In genomic region chr3:36824443-36824842, GRCh38 we compare ENCODE assay signal across 21 cellular contexts.
DNase-seq lines count a peak whose midpoint lies in the region; ATAC-seq and TF ChIP-seq lines count a peak whose summit lies in the region.
"Had no signal": no experiment of that assay in that cellular context is flagged by ENCODE, and none has a peak within 500 bp of the region (broad histone marks: within the 10 kb centered on the region; RNA-seq: fewer than 3 reads in every experiment).

No MANE protein-coding gene starts in this region.

- ATAC-seq in Right ventricle myocardium inferior (peak; percentile 53), left ventricle myocardium superior (peak; percentile 63)
- ATAC-seq in stimulated activated effector memory CD8-positive, alpha-beta T cell treated with anti-CD3 and anti-CD28 coated beads, Interleukin-12 subunit alpha, Interleukin-12 subunit beta, amount 100 ng/mL, for 72 hours = no peak
- ATAC-seq: CD8-positive, alpha-beta T cell; Panc1 had no signal

- H3K4me1 Mint-ChIP-seq in CD4-positive, alpha-beta memory T cell = peaks cover 0 to 5% (median under 1%) of the 10 kb centered on the region in 4 donors
- no peaks in the 10 kb centered on the region for H3K4me1 Mint-ChIP-seq in stimulated activated effector memory CD8-positive, alpha-beta T cell treated with anti-CD3 and anti-CD28 coated beads, Interleukin-12 subunit alpha, Interleukin-12 subunit beta, amount 100 ng/mL, for 72 hours

- peaks cover 0 to 11% of the 10 kb centered on the region in 2 donors for H3K4me1 ChIP-seq in right atrium auricular region
- no peaks in the 10 kb centered on the region for H3K4me1 ChIP-seq in CD4-positive, alpha-beta memory T cell (ENCODE audit: insufficient read depth, low read length)
- H3K4me1 ChIP-seq: BLaER1, Caco-2 had no signal

- no peak overlapping the region for H3K4me3 ChIP-seq in right atrium auricular region
- H3K4me3 ChIP-seq in CD4-positive, alpha-beta memory T cell (ENCODE audit: low read length in 2 of 2) = no peak overlapping the region
- H3K4me3 ChIP-seq: BLaER1, MG63, SK-N-MC had no signal

- POLR2A ChIA-PET in CD4-positive, alpha-beta memory T cell (lab: Charles Lee; ENCODE audit: partially characterized antibody) = no interaction called here

- H3K4me3 Mint-ChIP-seq in CD4-positive, alpha-beta memory T cell = no peak overlapping the region
- no peak overlapping the region for H3K4me3 Mint-ChIP-seq in stimulated activated effector memory CD8-positive, alpha-beta T cell treated with anti-CD3 and anti-CD28 coated beads, Interleukin-12 subunit alpha, Interleukin-12 subunit beta, amount 100 ng/mL, for 72 hours
- H3K4me3 Mint-ChIP-seq: CD8-positive, alpha-beta T cell had no signal

- intact Hi-C loops in Right ventricle myocardium inferior (cut with DNase I) (no loop called here), left ventricle myocardium superior (cut with micrococcal nuclease) (no loop called here)
- intact Hi-C loops in CD4-positive, alpha-beta memory T cell (cut with micrococcal nuclease) = no loop called here

- TF ChIP-seq CTCF in right atrium auricular region (IDR thresholded peaks at IDR 0.05) = no peak

- CTCF ChIA-PET in CD4-positive, alpha-beta memory T cell (lab: Charles Lee; ENCODE audit: partially characterized antibody) = interaction anchor here (1.3 kb wide), 1 partner anchor 10 kb away, joined by 4 read pairs; no protein-coding TSS in a partner anchor

- H3K36me3 ChIP-seq in right atrium auricular region = peaks cover 15% of the 10 kb centered on the region
- peaks cover 36% of the 10 kb centered on the region for H3K36me3 ChIP-seq in CD4-positive, alpha-beta memory T cell (ENCODE audit: insufficient read depth, low read length)
- H3K36me3 ChIP-seq: MG63 had no signal

- DNase-seq in Right ventricle myocardium inferior (ENCODE audit: missing footprints) (no peak), right atrium auricular region (ENCODE audit: low spot score) (no peak), left ventricle myocardium superior (no peak), NCI-H187 treated with DMSO at 0.1 percent for 48 hours (lab: John Stamatoyannopoulos, UW) (no peak), NCI-H1105 treated with DMSO at 0.1 percent for 48 hours (lab: John Stamatoyannopoulos, UW) (no peak)
- no peak for DNase-seq in CD4-positive, alpha-beta memory T cell
- no peak for DNase-seq in stimulated activated effector memory CD8-positive, alpha-beta T cell treated with anti-CD3 and anti-CD28 coated beads, Interleukin-12 subunit alpha, Interleukin-12 subunit beta, amount 100 ng/mL, for 72 hours (ENCODE audit: low spot score in 2 of 2)
- DNase-seq: Caco-2; CD8-positive, alpha-beta T cell; GOT3; HCEC 1CT; IMR-90; KG1; MG63; NCI-H2029 treated with DMSO at 0.1 percent for 48 hours; NCI-H526 treated with DMSO at 0.1 percent for 48 hours; SIG-M5 had no signal

- H3K27ac ChIP-seq in right atrium auricular region = no peak overlapping the region
- H3K27ac ChIP-seq in CD4-positive, alpha-beta memory T cell (ENCODE audit: low read depth, low read length) = no peak overlapping the region
- H3K27ac ChIP-seq: BLaER1, RWPE1, SK-N-MC had no signal

- no peaks in the 10 kb centered on the region for H3K27me3 ChIP-seq in right atrium auricular region
- H3K27me3 ChIP-seq in CD4-positive, alpha-beta memory T cell (ENCODE audit: insufficient read depth, low read length) = no peaks in the 10 kb centered on the region
- H3K27me3 ChIP-seq: BLaER1, MG63 had no signal

- no peaks in the 10 kb centered on the region for H3K9me3 ChIP-seq in right atrium auricular region
- no peaks in the 10 kb centered on the region for H3K9me3 ChIP-seq in CD4-positive, alpha-beta memory T cell (ENCODE audit: control insufficient read depth in 1 of 2, low read length in 2 of 2)
- H3K9me3 ChIP-seq: BLaER1, Caco-2, MG63 had no signal

- no peaks in the 10 kb centered on the region for H3K9me3 Mint-ChIP-seq in CD4-positive, alpha-beta memory T cell
- no peaks in the 10 kb centered on the region for H3K9me3 Mint-ChIP-seq in stimulated activated effector memory CD8-positive, alpha-beta T cell treated with anti-CD3 and anti-CD28 coated beads, Interleukin-12 subunit alpha, Interleukin-12 subunit beta, amount 100 ng/mL, for 72 hours
- H3K9me3 Mint-ChIP-seq: CD8-positive, alpha-beta T cell had no signal

- H3K36me3 Mint-ChIP-seq in CD4-positive, alpha-beta memory T cell = peaks cover 52 to 60% of the 10 kb centered on the region in 2 donors
- peaks cover 25% of the 10 kb centered on the region for H3K36me3 Mint-ChIP-seq in stimulated activated effector memory CD8-positive, alpha-beta T cell treated with anti-CD3 and anti-CD28 coated beads, Interleukin-12 subunit alpha, Interleukin-12 subunit beta, amount 100 ng/mL, for 72 hours

- no peaks in the 10 kb centered on the region for H3K27me3 Mint-ChIP-seq in CD4-positive, alpha-beta memory T cell

- peak overlapping the region in 5 of 7 donors; percentile 7 to 74 (median 33) for H3K27ac Mint-ChIP-seq in CD4-positive, alpha-beta memory T cell
- H3K27ac Mint-ChIP-seq in stimulated activated effector memory CD8-positive, alpha-beta T cell treated with anti-CD3 and anti-CD28 coated beads, Interleukin-12 subunit alpha, Interleukin-12 subunit beta, amount 100 ng/mL, for 72 hours = peak overlapping the region; percentile 63
- H3K27ac Mint-ChIP-seq: CD8-positive, alpha-beta T cell had no signal
